13 cellular contexts compared by ENCODE assay signal in the genomic region with DNA sequence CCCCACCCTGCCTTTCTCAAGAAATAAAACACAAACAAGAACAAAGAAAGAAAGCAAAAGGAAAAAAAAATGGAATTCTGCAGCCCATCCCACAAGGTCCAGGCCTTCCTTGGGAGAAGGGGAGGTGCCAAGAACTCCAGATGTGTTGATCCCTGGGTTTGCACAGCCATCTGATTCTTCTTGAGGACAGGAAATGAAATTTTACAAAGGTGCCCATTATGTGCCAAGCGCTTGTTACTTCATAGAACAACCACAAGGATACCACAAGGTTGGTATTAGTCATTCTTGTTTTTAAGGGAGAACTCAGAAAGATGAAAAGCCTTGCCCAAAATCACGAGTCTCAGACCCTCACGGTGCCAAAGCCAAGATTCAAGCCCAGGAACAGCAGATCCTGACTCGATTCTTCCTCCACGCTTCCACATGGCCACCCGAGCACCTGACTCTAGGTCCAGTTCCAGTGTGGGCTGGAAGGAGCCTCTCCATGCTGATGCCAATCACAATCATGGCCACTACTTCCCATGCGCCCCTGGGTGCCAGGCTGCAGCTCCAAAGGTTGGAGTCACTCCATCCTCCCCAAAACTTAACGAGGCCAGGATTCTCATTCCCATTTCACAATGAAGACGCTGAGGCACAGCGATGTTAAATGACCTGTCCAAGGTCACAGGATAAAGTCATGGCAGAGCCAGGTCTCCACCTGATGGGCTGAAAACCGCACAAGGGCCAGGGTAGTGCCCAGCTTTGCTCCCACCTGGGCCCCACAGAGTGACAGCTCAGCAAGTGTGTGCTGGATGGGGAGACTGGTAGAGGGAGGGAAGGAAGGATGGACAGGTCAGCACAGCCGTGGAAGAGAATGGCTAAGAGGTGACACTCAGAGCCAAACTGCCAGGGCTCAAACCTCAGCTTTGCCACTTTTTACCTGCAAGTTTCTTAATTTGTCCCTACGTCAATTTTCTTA.
DNase-seq lines count a peak whose midpoint lies in the region; ATAC-seq and TF ChIP-seq lines count a peak whose summit lies in the region.
"Had no signal": no experiment of that assay in that cellular context is flagged by ENCODE, and none has a peak within 500 bp of the region (broad histone marks: within the 10 kb centered on the region; RNA-seq: fewer than 3 reads in every experiment).

No MANE protein-coding gene starts in this region.

- H3K36me3 Mint-ChIP-seq in T-helper 17 cell (ENCODE audit: low read depth) = no peaks in the 10 kb centered on the region

- H3K4me1 ChIP-seq in right atrium auricular region = peaks cover 0 to 5% of the 10 kb centered on the region in 2 donors

- no peak for TF ChIP-seq CTCF in right atrium auricular region (IDR thresholded peaks at IDR 0.05)
- no peak for TF ChIP-seq CTCF in fibroblast of pulmonary artery (IDR thresholded peaks at IDR 0.05; ENCODE audit: low read length, missing control alignments)

- H3K27ac ChIP-seq in right atrium auricular region = no peak overlapping the region
- H3K27ac ChIP-seq: heart left ventricle had no signal

- intact Hi-C loops in cardiac septum (cut with DNase I) = loop anchor here (5.0 to 10.0 kb wide), 3 partner anchors 220 to 1697 kb away; no protein-coding TSS in a partner anchor

- H3K27me3 Mint-ChIP-seq in T-helper 17 cell = peaks cover 6% of the 10 kb centered on the region

- ATAC-seq in T-helper 17 cell (peak; percentile 34), HG03460 (IDR thresholded peaks at IDR 0.05; ENCODE audit: unreplicated experiment) (no peak)

- no peaks in the 10 kb centered on the region for H3K9me3 ChIP-seq in right atrium auricular region
- H3K9me3 ChIP-seq in T-helper 17 cell (ENCODE audit: control insufficient read depth, low read length, poor library complexity, severe bottlenecking) = no peaks in the 10 kb centered on the region
- H3K9me3 ChIP-seq: heart left ventricle had no signal

- peaks cover 11% of the 10 kb centered on the region for H3K4me1 Mint-ChIP-seq in T-helper 17 cell

- no peak overlapping the region for H3K27ac Mint-ChIP-seq in T-helper 17 cell
- H3K27ac Mint-ChIP-seq: progenitor cell of endocrine pancreas had no signal

- DNase-seq in right atrium auricular region (ENCODE audit: low spot score) (peak; percentile 40), cardiac septum (ENCODE audit: low spot score) (no peak), T-helper 17 cell (no peak), fibroblast of pulmonary artery (ENCODE audit: low read depth) (peak; percentile 11), SW 1271 (lab: John Stamatoyannopoulos, UW) (no peak), HuH-7.5 (ENCODE audit: low spot score) (no peak), GOT3 (lab: John Stamatoyannopoulos, UW) (no peak)

- no peak overlapping the region for H3K4me3 Mint-ChIP-seq in T-helper 17 cell

- no peaks in the 10 kb centered on the region for H3K36me3 ChIP-seq in right atrium auricular region
- H3K36me3 ChIP-seq: heart left ventricle, WERI-Rb-1 had no signal

- H3K27me3 ChIP-seq in right atrium auricular region = no peaks in the 10 kb centered on the region
- H3K27me3 ChIP-seq: heart left ventricle had no signal

- H3K4me3 ChIP-seq in right atrium auricular region = no peak overlapping the region
- no peak overlapping the region for H3K4me3 ChIP-seq in fibroblast of pulmonary artery (replicated peaks; ENCODE audit: low read depth, low read length)
- H3K4me3 ChIP-seq: coronary artery, heart left ventricle, lung had no signal

Comparison
In these comparisons a context has a peak if more than half of its experiments do, and no peak if none do; other contexts are left out.
1. DNase-seq: peak in right atrium auricular region (single experiment) and fibroblast of pulmonary artery (single experiment); none in cardiac septum (single experiment), T-helper 17 cell (0 of 3), SW 1271 (0 of 2), HuH-7.5 (single experiment) and GOT3 (single experiment).